9 cellular contexts compared by ENCODE assay signal in genomic region chr2:191215205-191215604, GRCh38.
"Had no signal": no experiment of that assay in that cellular context is flagged by ENCODE, and none has a peak within 500 bp of the region (broad histone marks: within the 10 kb centered on the region; RNA-seq: fewer than 3 reads in every experiment).

No MANE protein-coding gene starts in this region.

- FAIRE-seq: H1 had no signal

- H3K4me2 ChIP-seq: GM23338, KMS-11 had no signal

- DNase-seq: H9, HCEC 1CT, KBM-7 had no signal

- ATAC-seq: GM23338, HepG2 had no signal

- H3K27me3 Mint-ChIP-seq: IgD-negative memory B cell had no signal

- H3K4me3 Mint-ChIP-seq: GM23338, H9, IgD-negative memory B cell had no signal

- H3K36me3 Mint-ChIP-seq: IgD-negative memory B cell had no signal

- H3K27ac Mint-ChIP-seq: GM23338, H9, IgD-negative memory B cell had no signal

- H3K27ac ChIP-seq: HL-60, KMS-11 had no signal

- H3K4me3 ChIP-seq: GM23338 had no signal
